ENCODE assay signal across 8 cellular contexts in the genomic region with DNA sequence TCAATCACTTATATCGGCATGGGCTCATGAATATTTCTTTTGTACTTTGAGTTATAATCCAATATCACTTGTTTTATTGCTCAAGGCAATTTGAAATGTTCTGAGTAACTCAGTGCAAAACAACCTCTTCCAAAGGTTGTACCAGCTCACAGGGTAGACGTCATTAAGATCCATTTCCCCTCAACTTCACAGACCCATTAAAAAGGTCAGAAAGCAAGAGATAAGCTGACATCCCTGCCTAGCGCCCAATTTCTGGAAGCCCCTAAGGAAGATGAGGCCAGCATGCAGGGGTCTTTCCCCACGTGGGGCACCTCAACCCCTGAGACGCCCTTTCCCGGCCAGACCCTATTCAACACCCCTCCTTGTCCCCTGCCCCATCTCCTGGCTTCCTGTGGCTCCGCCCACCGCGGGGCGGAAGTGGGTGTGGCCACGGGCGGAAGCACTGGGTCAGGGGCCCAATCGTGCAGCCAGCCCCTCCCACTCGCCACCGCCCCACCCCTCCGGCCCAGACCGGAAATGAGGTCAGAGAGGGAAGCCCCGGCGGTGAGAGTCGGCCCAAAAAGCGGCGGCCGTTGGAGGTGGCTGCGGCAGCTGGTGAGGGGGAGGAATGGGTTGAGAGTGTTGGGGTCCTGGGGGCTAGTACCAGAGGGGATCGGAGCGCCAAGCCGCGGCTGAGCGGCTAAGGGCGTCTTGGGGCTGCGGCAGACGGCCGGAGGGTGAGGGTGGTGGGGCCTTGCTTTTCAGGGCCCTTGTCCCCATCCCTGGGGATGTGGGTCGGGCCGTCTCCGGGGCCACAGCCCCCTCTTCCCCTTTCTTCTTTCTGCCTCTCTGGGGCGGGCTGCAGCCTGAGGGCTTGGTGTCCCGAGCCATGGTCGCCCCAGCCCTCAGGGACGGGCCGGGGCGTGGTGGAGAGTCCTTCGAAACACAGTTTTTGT. TPM values are rescaled to one million over a fixed set of nuclear protein-coding genes. Genes with fewer than 3 reads are reported as not detected.
DNase-seq lines count a peak whose midpoint lies in the region; ATAC-seq and TF ChIP-seq lines count a peak whose summit lies in the region.

A gene (plus strand): TSS at position 525 of the 935 bp plus-strand sequence. CDS start 2,442 bp downstream, outside the sequence.

- peaks cover 42% of the 10 kb centered on the region for H4K20me1 ChIP-seq in PC-9 (ENCODE audit: insufficient read depth)

- H3K4me3 Mint-ChIP-seq in activated T-cell treated with anti-CD3 and anti-CD28 coated beads, Interleukin-2, amount 50 U/mL, for 24 hours = peak within 1 kb of the TSS; percentile 98

- ATAC-seq in GM21576 (IDR thresholded peaks at IDR 0.05; ENCODE audit: unreplicated experiment) = peak; percentile 85
- ATAC-seq in esophagus mucosa = peak; percentile 100

- H3K9me3 Mint-ChIP-seq in activated T-cell treated with anti-CD3 and anti-CD28 coated beads, Interleukin-2, amount 50 U/mL, for 24 hours = peaks cover 6% of the 10 kb centered on the region

- H3K27me3 ChIP-seq in PC-9 (ENCODE audit: insufficient read depth, low read depth) = peaks cover 41% of the 10 kb centered on the region
- no peaks in the 10 kb centered on the region for H3K27me3 ChIP-seq in muscle layer of duodenum (ENCODE audit: low read depth, low read length)

- H3K9me2 ChIP-seq in PC-9 (ENCODE audit: insufficient read depth) = no peaks in the 10 kb centered on the region

- H3K36me3 ChIP-seq in PC-9 (ENCODE audit: low read depth) (peaks cover 23% of the 10 kb centered on the region), muscle layer of duodenum (ENCODE audit: control insufficient read depth in 1 of 2, insufficient read depth in 2 of 2, low read length in 2 of 2) (peaks cover 8 to 14% of the 10 kb centered on the region in 2 donors)

- no peak for TF ChIP-seq RAD21 in Ishikawa (IDR thresholded peaks at IDR 0.05; ENCODE audit: low read depth)

- H3K27ac ChIP-seq in PC-9 (peak within 1 kb of the TSS; percentile 52), muscle layer of duodenum (ENCODE audit: low read length) (peak within 1 kb of the TSS; percentile 84)

- intact Hi-C loops in PC-9 (cut with micrococcal nuclease; ENCODE audit: unreplicated experiment) = loop anchor here (5.0 kb wide), 1 partner anchor 574 kb away; a partner anchor contains a TSS

- CTCF ChIA-PET in PC-9 (lab: Charles Lee) = no interaction called here

- no peaks in the 10 kb centered on the region for H3K9me3 ChIP-seq in PC-9 (ENCODE audit: insufficient read depth, low read depth)
- H3K9me3 ChIP-seq in muscle layer of duodenum (ENCODE audit: control insufficient read depth in 1 of 2, low read length in 2 of 2) = no peaks in the 10 kb centered on the region

- H3K4me2 ChIP-seq in PC-9 = peak within 1 kb of the TSS; percentile 84

- peaks cover 46% of the 10 kb centered on the region for H3K36me3 Mint-ChIP-seq in activated T-cell treated with anti-CD3 and anti-CD28 coated beads, Interleukin-2, amount 50 U/mL, for 24 hours (ENCODE audit: low read depth)

- no peak for TF ChIP-seq CTCF in PC-9 (conservative IDR thresholded peaks at IDR 0.05)

- H3K27me3 Mint-ChIP-seq in activated T-cell treated with anti-CD3 and anti-CD28 coated beads, Interleukin-2, amount 50 U/mL, for 24 hours = no peaks in the 10 kb centered on the region

- BruUV-seq in PC-9 (replicated peaks; lab: Mats Ljungman, UMichigan) = TSS peak; percentile 90

- TF ChIP-seq EP300 in Ishikawa (IDR thresholded peaks at IDR 0.05; ENCODE audit: borderline replicate concordance) = no peak

- peaks cover 35% of the 10 kb centered on the region for H3K4me1 ChIP-seq in PC-9 (replicated peaks; ENCODE audit: insufficient read depth)
- peaks cover 23 to 40% of the 10 kb centered on the region in 2 donors for H3K4me1 ChIP-seq in muscle layer of duodenum (ENCODE audit: control insufficient read depth in 1 of 2, insufficient read depth in 2 of 2, low read length in 2 of 2)

- H3K79me2 ChIP-seq in PC-9 (ENCODE audit: low read depth) = peaks cover 48% of the 10 kb centered on the region

- H3K27ac Mint-ChIP-seq in activated T-cell treated with anti-CD3 and anti-CD28 coated beads, Interleukin-2, amount 50 U/mL, for 24 hours = peak within 1 kb of the TSS; percentile 99

- DNase-seq in DMS53 (lab: John Stamatoyannopoulos, UW) (peak; percentile 94), PC-9 (peak; percentile 84 to 99)
- DNase-seq in activated T-cell treated with anti-CD3 and anti-CD28 coated beads, Interleukin-2, amount 50 U/mL, for 24 hours = peak; percentile 100
- DNase-seq in stimulated activated CD8-positive, alpha-beta memory T cell treated with anti-CD3 and anti-CD28 coated beads, Interleukin-7, amount 100 ng/mL, for 24 hours (ENCODE audit: low read depth) = peak; percentile 99

- peak within 1 kb of the TSS; percentile 82 for H3K4me3 ChIP-seq in PC-9
- H3K4me3 ChIP-seq in muscle layer of duodenum (ENCODE audit: low read depth in 1 of 2, low read length in 2 of 2) = peak within 1 kb of the TSS; percentile 84 to 88

- peak within 1 kb of the TSS; percentile 94 for H2AFZ ChIP-seq in PC-9

- POLR2A ChIA-PET in PC-9 (lab: Charles Lee; ENCODE audit: unreplicated experiment) = interaction anchor here (0.6 to 0.7 kb wide), 3 partner anchors 101 to 1181 kb away, joined by 3 to 4 read pairs (median 3); no protein-coding TSS in a partner anchor

- no peaks in the 10 kb centered on the region for H3F3A ChIP-seq in PC-9 (ENCODE audit: insufficient read depth, low read depth)

- H3K4me1 Mint-ChIP-seq in activated T-cell treated with anti-CD3 and anti-CD28 coated beads, Interleukin-2, amount 50 U/mL, for 24 hours (ENCODE audit: low read depth) = peaks cover 52% of the 10 kb centered on the region

TF ChIP-seq in Ishikawa, 13 proteins besides CTCF, POLR2A, EP300 and RAD21:
- no peak for TF ChIP-seq CEBPB (IDR thresholded peaks at IDR 0.05)
- no peak for TF ChIP-seq FOXM1 (IDR thresholded peaks at IDR 0.05; ENCODE audit: borderline replicate concordance, low read depth)
- no peak for TF ChIP-seq TCF12 (IDR thresholded peaks at IDR 0.05; ENCODE audit: low read depth)
- TF ChIP-seq, protein P1, sequence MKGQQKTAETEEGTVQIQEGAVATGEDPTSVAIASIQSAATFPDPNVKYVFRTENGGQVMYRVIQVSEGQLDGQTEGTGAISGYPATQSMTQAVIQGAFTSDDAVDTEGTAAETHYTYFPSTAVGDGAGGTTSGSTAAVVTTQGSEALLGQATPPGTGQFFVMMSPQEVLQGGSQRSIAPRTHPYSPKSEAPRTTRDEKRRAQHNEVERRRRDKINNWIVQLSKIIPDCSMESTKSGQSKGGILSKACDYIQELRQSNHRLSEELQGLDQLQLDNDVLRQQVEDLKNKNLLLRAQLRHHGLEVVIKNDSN (IDR thresholded peaks at IDR 0.05) = peak; percentile 36; the same call in 1 of the 2 replicates
- 0 out of 2 replicates have a peak, but pooled peaks have one; percentile 19 for TF ChIP-seq YY1 (IDR thresholded peaks at IDR 0.05; ENCODE audit: low read depth)
- TF ChIP-seq, protein P2, sequence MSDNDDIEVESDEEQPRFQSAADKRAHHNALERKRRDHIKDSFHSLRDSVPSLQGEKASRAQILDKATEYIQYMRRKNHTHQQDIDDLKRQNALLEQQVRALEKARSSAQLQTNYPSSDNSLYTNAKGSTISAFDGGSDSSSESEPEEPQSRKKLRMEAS (IDR thresholded peaks at IDR 0.05) = no peak
- TF ChIP-seq CREB1 (IDR thresholded peaks at IDR 0.05; ENCODE audit: low read depth) = peak; percentile 48
- TF ChIP-seq, protein P3, sequence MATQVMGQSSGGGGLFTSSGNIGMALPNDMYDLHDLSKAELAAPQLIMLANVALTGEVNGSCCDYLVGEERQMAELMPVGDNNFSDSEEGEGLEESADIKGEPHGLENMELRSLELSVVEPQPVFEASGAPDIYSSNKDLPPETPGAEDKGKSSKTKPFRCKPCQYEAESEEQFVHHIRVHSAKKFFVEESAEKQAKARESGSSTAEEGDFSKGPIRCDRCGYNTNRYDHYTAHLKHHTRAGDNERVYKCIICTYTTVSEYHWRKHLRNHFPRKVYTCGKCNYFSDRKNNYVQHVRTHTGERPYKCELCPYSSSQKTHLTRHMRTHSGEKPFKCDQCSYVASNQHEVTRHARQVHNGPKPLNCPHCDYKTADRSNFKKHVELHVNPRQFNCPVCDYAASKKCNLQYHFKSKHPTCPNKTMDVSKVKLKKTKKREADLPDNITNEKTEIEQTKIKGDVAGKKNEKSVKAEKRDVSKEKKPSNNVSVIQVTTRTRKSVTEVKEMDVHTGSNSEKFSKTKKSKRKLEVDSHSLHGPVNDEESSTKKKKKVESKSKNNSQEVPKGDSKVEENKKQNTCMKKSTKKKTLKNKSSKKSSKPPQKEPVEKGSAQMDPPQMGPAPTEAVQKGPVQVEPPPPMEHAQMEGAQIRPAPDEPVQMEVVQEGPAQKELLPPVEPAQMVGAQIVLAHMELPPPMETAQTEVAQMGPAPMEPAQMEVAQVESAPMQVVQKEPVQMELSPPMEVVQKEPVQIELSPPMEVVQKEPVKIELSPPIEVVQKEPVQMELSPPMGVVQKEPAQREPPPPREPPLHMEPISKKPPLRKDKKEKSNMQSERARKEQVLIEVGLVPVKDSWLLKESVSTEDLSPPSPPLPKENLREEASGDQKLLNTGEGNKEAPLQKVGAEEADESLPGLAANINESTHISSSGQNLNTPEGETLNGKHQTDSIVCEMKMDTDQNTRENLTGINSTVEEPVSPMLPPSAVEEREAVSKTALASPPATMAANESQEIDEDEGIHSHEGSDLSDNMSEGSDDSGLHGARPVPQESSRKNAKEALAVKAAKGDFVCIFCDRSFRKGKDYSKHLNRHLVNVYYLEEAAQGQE (IDR thresholded peaks at IDR 0.05; ENCODE audit: low read depth) = no peak
- peak; percentile 69 for TF ChIP-seq TAF1 (IDR thresholded peaks at IDR 0.05; ENCODE audit: low read depth)
- peak; percentile 54; the same call in 1 of the 2 replicates for TF ChIP-seq ZBTB7A (IDR thresholded peaks at IDR 0.05; ENCODE audit: low read depth)

RNA-seq across cellular contexts. Expression of the gene that starts here (rescaled TPM):
- total RNA-seq in PC-9 (2021) = 124 and 142 TPM in 2 replicates
- total RNA-seq in esophagus mucosa = 17.5 TPM

Comparison
In these comparisons a context has a peak if more than half of its experiments do, and no peak if none do; other contexts are left out.
1. Peak in every context shown above with its lines: DNase-seq, ATAC-seq, H3K4me3 ChIP-seq and H3K27ac ChIP-seq.